ENCODE assay signal across 17 cellular contexts in the genomic region with DNA sequence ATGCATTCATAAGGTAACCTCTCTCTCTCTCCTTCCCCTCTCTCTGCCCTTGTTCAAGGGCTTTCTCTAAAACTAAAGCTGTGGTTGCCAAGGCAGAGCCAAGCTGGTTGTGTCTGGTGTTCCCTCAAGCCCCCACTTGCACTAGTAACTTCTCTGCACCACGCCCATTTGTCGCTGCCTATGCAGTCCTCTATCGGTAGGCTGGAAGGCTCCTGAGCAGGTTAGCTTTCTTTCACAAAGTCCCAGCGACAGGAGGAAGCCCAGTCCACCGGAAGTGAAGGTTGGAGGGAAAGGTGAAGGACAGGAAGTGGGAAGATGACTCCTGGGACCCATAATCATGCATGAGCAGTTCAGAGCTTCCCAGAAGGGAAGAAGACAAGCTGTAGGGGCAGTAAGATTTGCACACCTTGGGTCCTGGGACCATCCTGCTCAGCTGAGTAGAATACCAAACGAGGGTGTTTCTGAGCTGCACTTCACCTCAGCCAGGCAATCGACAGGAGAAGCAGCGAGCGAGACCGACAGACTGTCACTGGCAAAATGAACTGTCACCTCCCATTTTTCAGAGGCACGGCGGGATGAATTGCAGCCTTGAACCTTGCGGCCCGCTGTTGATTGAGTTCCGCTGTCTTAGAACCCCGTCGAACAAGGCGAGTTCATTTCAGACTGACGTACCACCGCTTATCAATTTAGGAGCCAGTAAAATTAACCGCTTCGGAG. TPM values are rescaled to one million over a fixed set of nuclear protein-coding genes. Genes with fewer than 3 reads are reported as not detected.
DNase-seq lines count a peak whose midpoint lies in the region; ATAC-seq and TF ChIP-seq lines count a peak whose summit lies in the region.
"Had no signal": no experiment of that assay in that cellular context is flagged by ENCODE, and none has a peak within 500 bp of the region (broad histone marks: within the 10 kb centered on the region; RNA-seq: fewer than 3 reads in every experiment).

No MANE protein-coding gene starts in this region.

- H2BK5ac ChIP-seq in neuronal stem cell (ENCODE audit: low read length) = no peak overlapping the region

- peak overlapping the region; percentile 18 for H3K23ac ChIP-seq in neuronal stem cell (ENCODE audit: low read depth, low read length, poor library complexity)

- H3K27ac Mint-ChIP-seq in activated naive CD4-positive, alpha-beta T cell treated with anti-CD3 and anti-CD28 coated beads, Interleukin-2, amount 10 ng/mL, durations not matched to agents 7 days and 5 days = peak overlapping the region; percentile 70
- H3K27ac Mint-ChIP-seq: mesothelial cell of epicardium had no signal

- intact Hi-C loops in gastrocnemius medialis (cut with DNase I; ENCODE audit: low total_unique reads) = no loop called here

- in situ Hi-C loops in gastrocnemius medialis (cut with MboI; ENCODE audit: low sequenced_read_pairs in 4 of 4) = no loop called here

- H3K9me3 Mint-ChIP-seq in activated naive CD4-positive, alpha-beta T cell treated with anti-CD3 and anti-CD28 coated beads, Interleukin-2, amount 10 ng/mL, durations not matched to agents 7 days and 5 days = peaks cover 3% of the 10 kb centered on the region
- H3K9me3 Mint-ChIP-seq: mesothelial cell of epicardium had no signal

- TF ChIP-seq CTCF in NB4 (IDR thresholded peaks at IDR 0.05; ENCODE audit: low read depth, low read length) (no peak), gastrocnemius medialis (IDR thresholded peaks at IDR 0.05 in 4 of 5, conservative IDR thresholded peaks at IDR 0.05 in 1 of 5) (no peak)

- no peak overlapping the region for H3K14ac ChIP-seq in neuronal stem cell (ENCODE audit: low read length)

- H3K27ac ChIP-seq in neuronal stem cell (replicated peaks; ENCODE audit: low read length) (no peak overlapping the region), gastrocnemius medialis (no peak overlapping the region)
- H3K27ac ChIP-seq: 22Rv1, hepatocyte, sigmoid colon, VCaP had no signal

- no peaks in the 10 kb centered on the region for H3K9me3 ChIP-seq in neuronal stem cell (replicated peaks in 1 of 2; ENCODE audit: control insufficient read depth in 2 of 2, insufficient read depth in 1 of 2, low read depth in 1 of 2, low read length in 2 of 2)
- H3K9me3 ChIP-seq in gastrocnemius medialis = no peaks in the 10 kb centered on the region
- H3K9me3 ChIP-seq: sigmoid colon had no signal

- H4K91ac ChIP-seq in neuronal stem cell (ENCODE audit: low read depth, low read length, poor library complexity) = no peak overlapping the region

- no peak overlapping the region for H2BK120ac ChIP-seq in neuronal stem cell (ENCODE audit: low read depth, low read length)

- no peak overlapping the region for H3K18ac ChIP-seq in neuronal stem cell (ENCODE audit: low read length)

- H3K27me3 Mint-ChIP-seq in activated naive CD4-positive, alpha-beta T cell treated with anti-CD3 and anti-CD28 coated beads, Interleukin-2, amount 10 ng/mL, durations not matched to agents 7 days and 5 days = no peaks in the 10 kb centered on the region

- H2BK15ac ChIP-seq in neuronal stem cell (ENCODE audit: low read length) = no peak overlapping the region

- H3K79me1 ChIP-seq in neuronal stem cell (ENCODE audit: low read depth, low read length) = no peaks in the 10 kb centered on the region

- no CpG with 5 or more reads among the region's 22 CpGs for WGBS in neuronal stem cell (ENCODE audit: extremely low coverage in 2 of 2, insufficient read length in 2 of 2, insufficient replicate concordance in 1 of 2), 2 donors

- CTCF ChIA-PET in activated naive CD4-positive, alpha-beta T cell treated with anti-CD3 and anti-CD28 coated beads, Interleukin-2, amount 10 ng/mL, durations not matched to agents 7 days and 5 days (lab: Charles Lee) = interaction anchor here (0.7 to 2.5 kb wide), 5 partner anchors 10 to 48 kb away, joined by 3 to 8 read pairs (median 3); no protein-coding TSS in a partner anchor

- DNase-seq in DMS153 treated with DMSO at 0.1 percent for 48 hours (lab: John Stamatoyannopoulos, UW; ENCODE audit: unreplicated experiment) = peak; percentile 27
- DNase-seq in DMS153 (lab: John Stamatoyannopoulos, UW) = no peak
- peak; percentile 30 for DNase-seq in NB4 (ENCODE audit: low read depth)
- peak; percentile 72 for DNase-seq in activated naive CD4-positive, alpha-beta T cell treated with anti-CD3 and anti-CD28 coated beads, Interleukin-2, amount 10 ng/mL, durations not matched to agents 7 days and 5 days
- DNase-seq in neuronal stem cell (ENCODE audit: low spot score) = no peak
- no peak for DNase-seq in NCI-H748 treated with DMSO at 0.1 percent for 48 hours (lab: John Stamatoyannopoulos, UW)
- no peak for DNase-seq in gastrocnemius medialis
- no peak for DNase-seq in nucleus accumbens (lab: John Stamatoyannopoulos, UW)
- DNase-seq: aorta, DND-41, NCI-H2171 treated with DMSO at 0.1 percent for 48 hours, sigmoid colon had no signal

- H3K4me3 Mint-ChIP-seq in activated naive CD4-positive, alpha-beta T cell treated with anti-CD3 and anti-CD28 coated beads, Interleukin-2, amount 10 ng/mL, durations not matched to agents 7 days and 5 days = peak overlapping the region; percentile 55
- H3K4me3 Mint-ChIP-seq: mesothelial cell of epicardium had no signal

- H3K27me3 ChIP-seq in neuronal stem cell (ENCODE audit: control insufficient read depth in 3 of 3, insufficient read depth in 3 of 3, low read depth in 1 of 3, low read length in 3 of 3) (peaks cover 0 to 4% (median 0%) of the 10 kb centered on the region in 3 experiments), gastrocnemius medialis (peaks cover 7 to 10% (median 8%) of the 10 kb centered on the region in 3 donors)
- H3K27me3 ChIP-seq: hepatocyte had no signal

- no peak overlapping the region for H2AK5ac ChIP-seq in neuronal stem cell (ENCODE audit: low read depth, low read length)

- no peak overlapping the region for H3K4ac ChIP-seq in neuronal stem cell (ENCODE audit: low read length)

- no peaks in the 10 kb centered on the region for H3K36me3 ChIP-seq in neuronal stem cell (replicated peaks in 1 of 2; ENCODE audit: control insufficient read depth in 2 of 2, insufficient read depth in 2 of 2, low read length in 2 of 2)
- H3K36me3 ChIP-seq in gastrocnemius medialis = no peaks in the 10 kb centered on the region
- H3K36me3 ChIP-seq: sigmoid colon had no signal

- peaks cover 13% of the 10 kb centered on the region for H3K36me3 Mint-ChIP-seq in activated naive CD4-positive, alpha-beta T cell treated with anti-CD3 and anti-CD28 coated beads, Interleukin-2, amount 10 ng/mL, durations not matched to agents 7 days and 5 days
- H3K36me3 Mint-ChIP-seq: IgD-negative memory B cell, mesothelial cell of epicardium had no signal

- H2BK12ac ChIP-seq in neuronal stem cell (ENCODE audit: low read length) = no peak overlapping the region

- H3K4me2 ChIP-seq in neuronal stem cell (ENCODE audit: insufficient read depth, low read length, poor library complexity, severe bottlenecking) = no peak overlapping the region
- H3K4me2 ChIP-seq: hepatocyte had no signal

- peaks cover 0 to 5% of the 10 kb centered on the region in 2 donors for H3K4me1 ChIP-seq in neuronal stem cell (ENCODE audit: control insufficient read depth in 2 of 2, insufficient read depth in 1 of 2, low read depth in 1 of 2, low read length in 2 of 2)
- no peaks in the 10 kb centered on the region for H3K4me1 ChIP-seq in gastrocnemius medialis
- H3K4me1 ChIP-seq: sigmoid colon had no signal

- ATAC-seq in gastrocnemius medialis = no peak

- TF ChIP-seq POLR2A in NB4 (IDR thresholded peaks at IDR 0.05; ENCODE audit: extremely low read depth, insufficient read length) (no peak), gastrocnemius medialis (IDR thresholded peaks at IDR 0.05) (no peak)

- H4K8ac ChIP-seq in neuronal stem cell (ENCODE audit: low read depth, low read length) = no peak overlapping the region

- H2AFZ ChIP-seq in neuronal stem cell (ENCODE audit: low read length) = peak overlapping the region; percentile 53
- H2AFZ ChIP-seq: hepatocyte had no signal

- peaks cover 68% of the 10 kb centered on the region for H3K4me1 Mint-ChIP-seq in activated naive CD4-positive, alpha-beta T cell treated with anti-CD3 and anti-CD28 coated beads, Interleukin-2, amount 10 ng/mL, durations not matched to agents 7 days and 5 days

- H3K4me3 ChIP-seq in NB4 (ENCODE audit: low read depth, low read length) (no peak overlapping the region), neuronal stem cell (ENCODE audit: low read length in 2 of 2) (no peak overlapping the region), gastrocnemius medialis (no peak overlapping the region)
- H3K4me3 ChIP-seq: hepatocyte, sigmoid colon had no signal

- H3K9ac ChIP-seq in neuronal stem cell (ENCODE audit: low read depth, low read length, poor library complexity) = no peak overlapping the region

RNA-seq across cellular contexts. Expression of a gene that starts 14.7 kb away (rescaled TPM):
- polyA plus RNA-seq in neuronal stem cell (2013, experiment 1 of 2) = 0.08 TPM
- 0.15 TPM for polyA plus RNA-seq in neuronal stem cell (2013, experiment 2 of 2)
- not detected for total RNA-seq in gastrocnemius medialis

Comparison
In these comparisons a context has a peak if more than half of its experiments do, and no peak if none do; other contexts are left out.
1. DNase-seq: peak in DMS153 treated with DMSO at 0.1 percent for 48 hours (single experiment), NB4 (single experiment) and activated naive CD4-positive, alpha-beta T cell treated with anti-CD3 and anti-CD28 coated beads, Interleukin-2, amount 10 ng/mL, durations not matched to agents 7 days and 5 days (single experiment); none in DMS153 (single experiment), neuronal stem cell (single experiment), NCI-H748 treated with DMSO at 0.1 percent for 48 hours (single experiment), gastrocnemius medialis (0 of 2) and nucleus accumbens (0 of 56).